In the genomic region with DNA sequence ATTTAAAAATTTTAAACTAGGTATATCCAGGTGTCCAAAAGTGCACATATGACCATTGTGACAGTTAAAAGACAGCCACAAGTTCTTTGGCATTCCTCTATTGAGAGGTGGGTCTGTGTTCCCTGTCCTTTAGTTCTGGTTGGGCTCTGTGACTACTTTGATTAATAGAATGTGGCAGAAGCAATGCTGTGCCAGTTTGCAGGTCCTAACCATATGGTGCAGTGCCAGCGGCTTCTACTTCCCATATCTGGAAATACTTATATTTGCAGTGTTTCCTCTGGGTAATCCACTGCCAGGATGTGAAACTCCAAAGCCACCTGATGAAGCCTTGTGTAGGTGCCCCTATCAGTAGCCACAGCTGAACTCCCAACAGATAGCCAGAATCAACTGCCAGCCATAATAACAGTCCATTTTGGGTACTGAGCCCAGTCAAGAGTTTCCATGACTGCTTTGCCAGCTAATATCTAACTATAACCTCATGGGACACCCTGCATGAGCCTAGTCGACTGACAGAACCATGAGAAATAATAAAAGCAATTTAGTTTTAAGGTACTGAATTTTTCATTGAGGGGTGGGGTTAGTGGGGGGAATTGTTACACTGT, we compare ENCODE assay signal across 29 cellular contexts.
"Had no signal": no experiment of that assay in that cellular context is flagged by ENCODE, and none has a peak within 500 bp of the region (broad histone marks: within the 10 kb centered on the region; RNA-seq: fewer than 3 reads in every experiment).

No MANE protein-coding gene starts in this region.

- ATAC-seq: activated CD8-positive, alpha-beta memory T cell treated with anti-CD3 and anti-CD28 coated beads, Interleukin-2, amount 10 ng/mL, durations not matched to agents 7 days and 5 days; activated naive CD8-positive, alpha-beta T cell treated with anti-CD3 and anti-CD28 coated beads, Interleukin-2, amount 50 U/mL, for 24 hours; PC-3 had no signal

- H3K27ac ChIP-seq: brain microvascular endothelial cell, Peyer's patch, WERI-Rb-1 had no signal

- H3K36me3 ChIP-seq: brain microvascular endothelial cell, Peyer's patch, WERI-Rb-1 had no signal

- H3K27me3 ChIP-seq: brain microvascular endothelial cell, Peyer's patch had no signal

- H3K9me3 ChIP-seq: Peyer's patch had no signal

- H3K4me1 ChIP-seq: Peyer's patch had no signal

- H3K4me3 ChIP-seq: Peyer's patch had no signal

- DNase-seq: activated CD4-positive, alpha-beta memory T cell treated with anti-CD3 and anti-CD28 coated beads, Interleukin-2, amount 10 ng/mL, durations not matched to agents 7 days and 5 days; activated CD4-positive, alpha-beta T cell treated with anti-CD3 and anti-CD28 coated beads for 1 hour; activated CD4-positive, alpha-beta T cell treated with anti-CD3 and anti-CD28 coated beads for 48 hours; activated CD4-positive, CD25-positive, alpha-beta regulatory T cell; activated CD8-positive, alpha-beta memory T cell treated with anti-CD3 and anti-CD28 coated beads for 24 hours; activated CD8-positive, alpha-beta memory T cell treated with anti-CD3 and anti-CD28 coated beads, Interleukin-2, amount 10 ng/mL, durations not matched to agents 7 days and 5 days; activated CD8-positive, alpha-beta memory T cell treated with anti-CD3 and anti-CD28 coated beads, Interleukin-2, amount 50 U/mL, for 48 hours; activated effector memory CD4-positive, alpha-beta T cell treated with Interleukin-2 at 50 U/mL for 16 hours; activated naive CD4-positive, alpha-beta T cell treated with anti-CD3 and anti-CD28 coated beads, Interleukin-2, amount 10 ng/mL, durations not matched to agents 7 days and 5 days; activated naive CD8-positive, alpha-beta T cell treated with anti-CD3 and anti-CD28 coated beads, Interleukin-2, amount 50 U/mL, for 24 hours; activated T-cell treated with anti-CD3 and anti-CD28 coated beads, Interleukin-2, amount 50 U/mL, for 48 hours; anterior cingulate cortex; brain microvascular endothelial cell; NCI-H1105; NCI-H1417 treated with DMSO at 0.1 percent for 48 hours; NCI-H2029; NCI-H345; NCI-H510A; NCI-H526; NCI-H748 treated with DMSO at 0.1 percent for 48 hours; NK-92 treated with Interleukin-12 subunit alpha and Interleukin-12 subunit beta, amount 100 ng/mL, for 24 hours; PC-3; Peyer's patch; RPMI8226; SW 1271; T-helper 1 cell; T-helper 2 cell; T-helper 9 cell; WERI-Rb-1 had no signal
